14 cellular contexts compared by ENCODE assay signal in genomic region chr10:75922435-75922834, GRCh38.
DNase-seq lines count a peak whose midpoint lies in the region; ATAC-seq, FAIRE-seq and TF ChIP-seq lines count a peak whose summit lies in the region.
"Had no signal": no experiment of that assay in that cellular context is flagged by ENCODE, and none has a peak within 500 bp of the region (broad histone marks: within the 10 kb centered on the region; RNA-seq: fewer than 3 reads in every experiment).

No MANE protein-coding gene starts in this region.

- intact Hi-C loops in PC-3 (cut with micrococcal nuclease) (no loop called here), pancreas (cut with DNase I) (loop anchor here in 1 of 3 donors (10.0 kb wide), 1 partner anchor 518 kb away; the partner anchor contains the start of gene ZNF503)

- no peaks in the 10 kb centered on the region for H3K4me1 ChIP-seq in PC-3 (ENCODE audit: insufficient read depth, low read length)
- H3K4me1 ChIP-seq in pancreas, result no peaks in the 10 kb centered on the region

- H3K4me2 ChIP-seq in PC-3 (ENCODE audit: low read length), result no peak overlapping the region

- CTCF ChIA-PET in PC-3 (lab: Charles Lee), result interaction anchor here (0.5 to 0.8 kb wide), 2 partner anchors 12 to 463 kb away, joined by 3 read pairs; no protein-coding TSS in a partner anchor

- no peak overlapping the region for H2AFZ ChIP-seq in PC-3 (ENCODE audit: low read length)

- H3K27ac ChIP-seq in PC-3 (ENCODE audit: low read length), result no peak overlapping the region
- H3K27ac ChIP-seq in pancreas, result no peak overlapping the region

- POLR2A ChIA-PET in PC-3 (lab: Charles Lee; ENCODE audit: unreplicated experiment), result no interaction called here

- no peaks in the 10 kb centered on the region for H3F3A ChIP-seq in PC-3 (ENCODE audit: low read length, unreplicated experiment)

- H3K9me2 ChIP-seq in PC-3 (replicated peaks; ENCODE audit: low read length), result 0 out of 2 replicates have a peak, but pooled peaks cover 5% of the 10 kb centered on the region

- no TSS peak for BruUV-seq in PC-3 (replicated peaks; lab: Mats Ljungman, UMichigan)

- DNase-seq in DMS 273 (lab: John Stamatoyannopoulos, UW; ENCODE audit: unreplicated experiment) (peak; percentile 7), DMS 273 treated with DMSO at 0.1 percent for 48 hours (lab: John Stamatoyannopoulos, UW) (no peak), PC-3 (peak; percentile 71), fibroblast of mammary gland (ENCODE audit: low read depth) (peak; percentile 37), pancreas (no peak), EL (no peak), NCI-H2227 (lab: John Stamatoyannopoulos, UW; ENCODE audit: unreplicated experiment) (no peak)
- DNase-seq: 8988T; activated CD8-positive, alpha-beta T cell treated with anti-CD3 and anti-CD28 coated beads, Interleukin-2, amount 10 ng/mL, durations not matched to agents 7 days and 5 days; effector CD8-positive, alpha-beta T cell; H7; NCI-H187 had no signal

- ATAC-seq in PC-3, result peak; percentile 61
- peak in 3 of 4 donors; percentile 40 to 84 (median 68) for ATAC-seq in pancreas
- no peak for ATAC-seq in HG03565 (IDR thresholded peaks at IDR 0.05; ENCODE audit: unreplicated experiment)
- ATAC-seq: activated CD8-positive, alpha-beta T cell treated with anti-CD3 and anti-CD28 coated beads, Interleukin-2, amount 10 ng/mL, durations not matched to agents 7 days and 5 days; sciatic nerve had no signal

- FAIRE-seq in pancreas (lab: Jason Lieb, UNC), result no peak

- no peaks in the 10 kb centered on the region for H4K20me1 ChIP-seq in PC-3 (ENCODE audit: low read length)

- no peaks in the 10 kb centered on the region for H3K36me3 ChIP-seq in PC-3 (ENCODE audit: low read depth, low read length)
- no peaks in the 10 kb centered on the region for H3K36me3 ChIP-seq in pancreas

- TF ChIP-seq CTCF in PC-3 (conservative IDR thresholded peaks at IDR 0.05; ENCODE audit: low read depth, low read length) (no peak), fibroblast of mammary gland (conservative IDR thresholded peaks at IDR 0.05; ENCODE audit: control insufficient read depth, insufficient read depth, low read depth, low read length) (peak; percentile 43), pancreas (IDR thresholded peaks at IDR 0.05) (peak in 1 of 4 donors; percentile 9)

- H3K27me3 ChIP-seq in PC-3 (ENCODE audit: low read length), result peaks cover 100% of the 10 kb centered on the region
- H3K27me3 ChIP-seq in pancreas, result no peaks in the 10 kb centered on the region

- no peak overlapping the region for H3K9ac ChIP-seq in PC-3 (ENCODE audit: low read length)

- H3K9me3 ChIP-seq in PC-3 (ENCODE audit: low read length) (no peaks in the 10 kb centered on the region), pancreas (no peaks in the 10 kb centered on the region)

- H3K79me2 ChIP-seq in PC-3 (ENCODE audit: low read length), result no peaks in the 10 kb centered on the region

- H3K4me3 ChIP-seq in PC-3 (ENCODE audit: low read length), result no peak overlapping the region
- no peak overlapping the region for H3K4me3 ChIP-seq in fibroblast of mammary gland (ENCODE audit: control insufficient read depth, low read depth, low read length)
- no peak overlapping the region for H3K4me3 ChIP-seq in pancreas

Comparison
In these comparisons a context has a peak if more than half of its experiments do, and no peak if none do; other contexts are left out.
1. DNase-seq: peak in DMS 273 (single experiment), PC-3 (single experiment) and fibroblast of mammary gland (single experiment); none in DMS 273 treated with DMSO at 0.1 percent for 48 hours (single experiment), pancreas (0 of 6), EL (single experiment) and NCI-H2227 (single experiment).